11 cellular contexts compared by ENCODE assay signal in the genomic region with DNA sequence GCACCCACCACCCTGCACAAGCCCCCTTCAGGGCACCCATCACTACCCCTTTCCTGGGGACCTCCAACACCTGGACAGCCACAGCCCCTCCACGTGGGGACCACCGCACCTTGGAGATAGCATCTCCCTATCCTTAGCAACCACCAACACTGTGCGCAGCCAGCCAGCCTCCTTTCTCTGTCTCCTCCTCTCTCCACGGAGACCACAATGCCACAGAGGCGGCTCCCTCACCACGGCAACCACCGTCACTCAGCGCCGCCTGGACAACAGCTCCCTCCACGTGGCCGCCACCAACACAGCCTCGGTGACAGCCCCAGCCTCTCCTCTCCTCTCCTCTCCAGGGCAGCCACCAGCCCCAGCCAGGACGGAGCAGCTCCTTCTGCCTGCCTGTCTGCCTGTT. TPM values are rescaled to one million over a fixed set of nuclear protein-coding genes. Genes with fewer than 3 reads are reported as not detected.
DNase-seq lines count a peak whose midpoint lies in the region; ATAC-seq and TF ChIP-seq lines count a peak whose summit lies in the region.
"Had no signal": no experiment of that assay in that cellular context is flagged by ENCODE, and none has a peak within 500 bp of the region (broad histone marks: within the 10 kb centered on the region; RNA-seq: fewer than 3 reads in every experiment).

No MANE protein-coding gene starts in this region.

- POLR2A ChIA-PET in CD8-positive, alpha-beta T cell (lab: Charles Lee): no interaction called here

- H4K8ac ChIP-seq in mesenchymal stem cell (ENCODE audit: low read length): no peak overlapping the region

- CTCF ChIA-PET in CD8-positive, alpha-beta T cell (lab: Charles Lee): interaction anchor here (0.6 to 1.5 kb wide), 2 partner anchors 12 to 831 kb away, joined by 3 to 7 read pairs; no protein-coding TSS in a partner anchor

- no peak overlapping the region for H3K4me2 ChIP-seq in mesenchymal stem cell (ENCODE audit: low read length, poor library complexity, severe bottlenecking)

- no peak overlapping the region for H2BK120ac ChIP-seq in mesenchymal stem cell (ENCODE audit: low read depth, low read length)

- no peak overlapping the region for H2BK12ac ChIP-seq in mesenchymal stem cell (ENCODE audit: low read length in 2 of 2)

- H3K9me3 Mint-ChIP-seq in CD8-positive, alpha-beta T cell: no peaks in the 10 kb centered on the region
- H3K9me3 Mint-ChIP-seq in activated T-cell treated with anti-CD3 and anti-CD28 coated beads, Interleukin-2, amount 50 U/mL, for 4 hours: no peaks in the 10 kb centered on the region
- H3K9me3 Mint-ChIP-seq: activated B cell treated with CpG ODN at 0.5 μM for 24 hours had no signal

- H2BK15ac ChIP-seq in mesenchymal stem cell (ENCODE audit: low read depth, poor library complexity, severe bottlenecking): no peak overlapping the region

- TF ChIP-seq CTCF in CD8-positive, alpha-beta T cell (IDR thresholded peaks at IDR 0.05): no peak

- no peak overlapping the region for H2BK5ac ChIP-seq in mesenchymal stem cell (ENCODE audit: low read depth, low read length, poor library complexity, severe bottlenecking)

- H3K36me3 Mint-ChIP-seq in CD8-positive, alpha-beta T cell: no peaks in the 10 kb centered on the region
- no peaks in the 10 kb centered on the region for H3K36me3 Mint-ChIP-seq in activated T-cell treated with anti-CD3 and anti-CD28 coated beads, Interleukin-2, amount 50 U/mL, for 4 hours (ENCODE audit: insufficient read depth)

- H2AK5ac ChIP-seq in mesenchymal stem cell (ENCODE audit: low read length, severe bottlenecking): no peak overlapping the region

- no peak overlapping the region for H3K14ac ChIP-seq in mesenchymal stem cell (ENCODE audit: low read length in 2 of 2)

- intact Hi-C loops in CD8-positive, alpha-beta T cell (cut with DNase I, micrococcal nuclease): no loop called here

- 52% methylated on average over 13 of the region's 13 CpGs for WGBS in mesenchymal stem cell

- H2AFZ ChIP-seq in mesenchymal stem cell (ENCODE audit: low read depth, low read length): no peak overlapping the region

- H3K18ac ChIP-seq in mesenchymal stem cell (ENCODE audit: low read depth in 1 of 2, low read length in 2 of 2): peak overlapping the region in 1 of 2 experiments; percentile 28

- H3K4me1 ChIP-seq in CD8-positive, alpha-beta T cell (ENCODE audit: insufficient read depth, low read length): peaks cover 41% of the 10 kb centered on the region
- peaks cover 60% of the 10 kb centered on the region for H3K4me1 ChIP-seq in mesenchymal stem cell (ENCODE audit: control insufficient read depth, insufficient read depth, low read depth, low read length)

- no peaks in the 10 kb centered on the region for H3K36me3 ChIP-seq in CD8-positive, alpha-beta T cell (ENCODE audit: insufficient read depth, low read length)
- peaks cover 0 to 53% of the 10 kb centered on the region in 2 experiments for H3K36me3 ChIP-seq in mesenchymal stem cell (ENCODE audit: control insufficient read depth in 1 of 2, insufficient read depth in 2 of 2, low read depth in 1 of 2, low read length in 2 of 2)

- peak; percentile 46 for ATAC-seq in CD8-positive, alpha-beta T cell
- peak; percentile 26 to 28 for ATAC-seq in activated T-cell treated with anti-CD3 and anti-CD28 coated beads, Interleukin-2, amount 50 U/mL, for 4 hours
- no peak for ATAC-seq in GM18502 (IDR thresholded peaks at IDR 0.05; ENCODE audit: poor library complexity, unreplicated experiment)
- ATAC-seq: right cardiac atrium had no signal

- peaks cover 31% of the 10 kb centered on the region for H3K4me1 Mint-ChIP-seq in CD8-positive, alpha-beta T cell (ENCODE audit: low read depth)
- H3K4me1 Mint-ChIP-seq in activated T-cell treated with anti-CD3 and anti-CD28 coated beads, Interleukin-2, amount 50 U/mL, for 4 hours (ENCODE audit: low read depth): peaks cover 26% of the 10 kb centered on the region

- peaks cover 36% of the 10 kb centered on the region for H3K79me1 ChIP-seq in mesenchymal stem cell (replicated peaks; ENCODE audit: low read length, poor library complexity, severe bottlenecking)

- H3K4ac ChIP-seq in mesenchymal stem cell (ENCODE audit: low read depth in 1 of 2, low read length in 2 of 2): no peak overlapping the region

- H3K27ac Mint-ChIP-seq in CD8-positive, alpha-beta T cell: no peak overlapping the region
- H3K27ac Mint-ChIP-seq: activated B cell treated with CpG ODN at 0.5 μM for 24 hours had no signal

- peaks cover 44% of the 10 kb centered on the region for H3K27me3 Mint-ChIP-seq in CD8-positive, alpha-beta T cell (ENCODE audit: low read depth)
- peaks cover 66% of the 10 kb centered on the region for H3K27me3 Mint-ChIP-seq in activated T-cell treated with anti-CD3 and anti-CD28 coated beads, Interleukin-2, amount 50 U/mL, for 4 hours (ENCODE audit: low read depth)

- H3K9ac ChIP-seq in mesenchymal stem cell (ENCODE audit: low read length): no peak overlapping the region

- DNase-seq in CD8-positive, alpha-beta T cell: peak in 5 of 7 experiments; percentile 16 to 58 (median 33)
- DNase-seq in Jurkat, Clone E6-1 (ENCODE audit: low read depth, low spot score): peak; percentile 40
- DNase-seq in activated T-cell treated with anti-CD3 and anti-CD28 coated beads, Interleukin-2, amount 50 U/mL, for 4 hours: no peak
- DNase-seq in mesenchymal stem cell (no peak), NCI-H2081 (lab: John Stamatoyannopoulos, UW) (no peak), amniotic stem cell (lab: John Stamatoyannopoulos, UW) (no peak), SIG-M5 treated with dmso at 0.1 percent for 504 hours (lab: John Stamatoyannopoulos, UW; ENCODE audit: unreplicated experiment) (no peak)
- DNase-seq: activated B cell treated with CpG ODN at 0.5 μM for 24 hours, NCI-H526 treated with DMSO at 0.1 percent for 48 hours, right cardiac atrium had no signal

- peak overlapping the region; percentile 16 for H4K91ac ChIP-seq in mesenchymal stem cell (ENCODE audit: low read length)

- no peak overlapping the region for H3K23ac ChIP-seq in mesenchymal stem cell (ENCODE audit: low read length in 2 of 2)

- H3K27ac ChIP-seq in CD8-positive, alpha-beta T cell (ENCODE audit: low read depth, low read length): no peak overlapping the region
- H3K27ac ChIP-seq in mesenchymal stem cell (ENCODE audit: low read length, poor library complexity, severe bottlenecking): no peak overlapping the region

- H3K4me3 ChIP-seq in CD8-positive, alpha-beta T cell (ENCODE audit: low read depth, low read length): no peak overlapping the region
- no peak overlapping the region for H3K4me3 ChIP-seq in Jurkat, Clone E6-1 (ENCODE audit: low read length)
- no peak overlapping the region for H3K4me3 ChIP-seq in mesenchymal stem cell (ENCODE audit: insufficient read depth in 1 of 2, low read depth in 1 of 2, low read length in 2 of 2)

- no peaks in the 10 kb centered on the region for H3K9me3 ChIP-seq in CD8-positive, alpha-beta T cell (ENCODE audit: low read length)
- H3K9me3 ChIP-seq in mesenchymal stem cell (ENCODE audit: control insufficient read depth, low read length): no peaks in the 10 kb centered on the region

- H3K4me3 Mint-ChIP-seq in CD8-positive, alpha-beta T cell: peak overlapping the region; percentile 35
- no peak overlapping the region for H3K4me3 Mint-ChIP-seq in activated T-cell treated with anti-CD3 and anti-CD28 coated beads, Interleukin-2, amount 50 U/mL, for 4 hours
- H3K4me3 Mint-ChIP-seq: activated B cell treated with CpG ODN at 0.5 μM for 24 hours had no signal

- peaks cover 3% of the 10 kb centered on the region for H3K27me3 ChIP-seq in CD8-positive, alpha-beta T cell (ENCODE audit: insufficient read depth, low read length)
- H3K27me3 ChIP-seq in mesenchymal stem cell (ENCODE audit: control insufficient read depth in 1 of 2, insufficient read depth in 1 of 2, low read length in 2 of 2): peaks cover 0 to 91% of the 10 kb centered on the region in 2 experiments

RNA-seq across cellular contexts. Expression of gene ELFN2, which starts 10.5 kb away (rescaled TPM):
- not detected for total RNA-seq in CD8-positive, alpha-beta T cell
- not detected for polyA plus RNA-seq in Jurkat, Clone E6-1 (2012; ENCODE audit: insufficient read depth, insufficient read length)
- total RNA-seq in activated T-cell treated with anti-CD3 and anti-CD28 coated beads, Interleukin-2, amount 50 U/mL, for 4 hours: under 1 TPM; 0.03 to 0.33 (median 0.05) TPM
- 5.2 TPM for polyA plus RNA-seq in mesenchymal stem cell (2013, experiment 1 of 2)
- polyA plus RNA-seq in mesenchymal stem cell (2013, experiment 2 of 2): 5.1 TPM
- total RNA-seq: activated B cell treated with CpG ODN at 0.5 μM for 24 hours had no signal

Comparison
In these comparisons a context has a peak if more than half of its experiments do, and no peak if none do; other contexts are left out.
1. DNase-seq: peak in CD8-positive, alpha-beta T cell (5 of 7) and Jurkat, Clone E6-1 (single experiment); none in activated T-cell treated with anti-CD3 and anti-CD28 coated beads, Interleukin-2, amount 50 U/mL, for 4 hours (single experiment), mesenchymal stem cell (single experiment), NCI-H2081 (0 of 2), amniotic stem cell (single experiment) and SIG-M5 treated with dmso at 0.1 percent for 504 hours (single experiment).